Comparison of ENCODE assay signal across 10 cellular contexts in the genomic region with DNA sequence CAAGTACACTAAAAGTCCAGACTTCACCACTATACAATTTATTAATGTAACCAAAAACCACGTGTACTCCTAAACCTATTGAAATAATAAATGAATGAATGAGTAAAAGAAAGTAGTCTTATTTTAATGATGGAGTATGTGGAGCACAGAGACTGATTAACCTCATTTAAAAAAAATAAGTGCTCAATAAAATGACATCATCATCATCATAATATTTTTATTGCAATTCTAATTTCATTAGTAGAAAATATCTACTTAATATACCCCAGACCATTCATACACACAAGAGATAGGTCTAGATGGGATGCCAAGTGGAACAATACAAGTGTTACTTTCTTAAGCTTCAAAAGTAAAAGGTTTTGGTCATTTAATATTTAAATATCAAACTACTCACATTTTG.
"Had no signal": no experiment of that assay in that cellular context is flagged by ENCODE, and none has a peak within 500 bp of the region (broad histone marks: within the 10 kb centered on the region; RNA-seq: fewer than 3 reads in every experiment).

No MANE protein-coding gene starts in this region.

- H3K4me2 ChIP-seq: GM23338 had no signal

- H3K4me3 ChIP-seq: GM23338, K562 had no signal

- DNase-seq: H9, HCEC 1CT, HFFc6, IMR-90, KG1 had no signal

- FAIRE-seq: H1, H54, K562 had no signal

- H3K27ac ChIP-seq: HL-60 had no signal

- ATAC-seq: GM23338, K562 had no signal
